ENCODE assay signal across 1 cellular context in the genomic region with DNA sequence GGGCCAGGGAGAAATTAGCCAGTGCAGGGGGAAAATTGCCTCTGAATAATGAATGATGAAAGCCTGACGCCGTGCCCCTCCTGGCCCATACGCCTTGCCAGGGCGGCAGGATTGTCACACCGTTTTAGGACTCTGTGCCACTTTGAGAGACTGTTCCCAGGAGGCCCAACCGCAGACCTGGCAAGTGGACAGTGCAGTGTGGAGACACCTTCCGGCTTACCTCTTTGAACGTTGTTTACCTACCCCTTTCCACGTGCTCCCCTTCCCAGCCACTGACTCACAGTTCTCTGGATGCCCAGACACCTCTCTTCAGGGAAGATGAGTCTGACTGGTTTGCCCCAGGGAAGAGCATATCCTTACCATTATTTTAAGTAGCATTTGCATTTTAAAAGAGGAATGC.
A peak's percentile ranks its signal among the peaks of the same experiment; 100 is the strongest.
TF ChIP-seq lines count a peak whose summit lies in the region.

No MANE protein-coding gene starts in this region.

TF ChIP-seq in HepG2, 621 proteins besides CTCF, POLR2A, EP300 and RAD21 (continued from another document and continues in another):
- no peak for TF ChIP-seq ZBTB40 (IDR thresholded peaks at IDR 0.05)
- TF ChIP-seq ZBTB40 (CRISPR knock-in tag; IDR thresholded peaks at IDR 0.05) = no peak
- no peak for TF ChIP-seq KAT7 (CRISPR knock-in tag; IDR thresholded peaks at IDR 0.05; ENCODE audit: borderline replicate concordance)
- no peak for TF ChIP-seq SMYD3 (CRISPR knock-in tag; IDR thresholded peaks at IDR 0.05)
- TF ChIP-seq MATR3 (CRISPR knock-in tag; IDR thresholded peaks at IDR 0.05) = no peak
- TF ChIP-seq ZNF354B (CRISPR knock-in tag; IDR thresholded peaks at IDR 0.05) = no peak
- peak; percentile 72; the same call in 1 of the 2 replicates for TF ChIP-seq SOX5 (CRISPR knock-in tag; IDR thresholded peaks at IDR 0.05; ENCODE audit: borderline replicate concordance)
- no peak for TF ChIP-seq ZC3H13 (CRISPR knock-in tag; IDR thresholded peaks at IDR 0.05)
- peak; percentile 36; the same call in 1 of the 2 replicates for TF ChIP-seq THRA (CRISPR knock-in tag; IDR thresholded peaks at IDR 0.05; ENCODE audit: borderline replicate concordance)
- TF ChIP-seq, protein P1, sequence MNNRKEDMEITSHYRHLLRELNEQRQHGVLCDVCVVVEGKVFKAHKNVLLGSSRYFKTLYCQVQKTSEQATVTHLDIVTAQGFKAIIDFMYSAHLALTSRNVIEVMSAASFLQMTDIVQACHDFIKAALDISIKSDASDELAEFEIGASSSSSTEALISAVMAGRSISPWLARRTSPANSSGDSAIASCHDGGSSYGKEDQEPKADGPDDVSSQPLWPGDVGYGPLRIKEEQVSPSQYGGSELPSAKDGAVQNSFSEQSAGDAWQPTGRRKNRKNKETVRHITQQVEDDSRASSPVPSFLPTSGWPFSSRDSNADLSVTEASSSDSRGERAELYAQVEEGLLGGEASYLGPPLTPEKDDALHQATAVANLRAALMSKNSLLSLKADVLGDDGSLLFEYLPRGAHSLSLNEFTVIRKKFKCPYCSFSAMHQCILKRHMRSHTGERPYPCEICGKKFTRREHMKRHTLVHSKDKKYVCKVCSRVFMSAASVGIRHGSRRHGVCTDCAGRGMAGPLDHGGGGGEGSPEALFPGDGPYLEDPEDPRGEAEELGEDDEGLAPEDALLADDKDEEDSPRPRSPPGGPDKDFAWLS (CRISPR knock-in tag; IDR thresholded peaks at IDR 0.05; ENCODE audit: borderline replicate concordance) = no peak
- TF ChIP-seq ZNF792 (CRISPR knock-in tag; IDR thresholded peaks at IDR 0.05) = peak; percentile 54; the same call in 1 of the 2 replicates
- no peak for TF ChIP-seq ATM (IDR thresholded peaks at IDR 0.05; ENCODE audit: borderline replicate concordance)
- no peak for TF ChIP-seq KDM1A (CRISPR knock-in tag; IDR thresholded peaks at IDR 0.05)
- no peak for TF ChIP-seq MYNN (CRISPR knock-in tag; IDR thresholded peaks at IDR 0.05; ENCODE audit: low read depth)
- TF ChIP-seq MIER3 (CRISPR knock-in tag; IDR thresholded peaks at IDR 0.05; ENCODE audit: borderline replicate concordance) = peak; percentile 41; the same call in 1 of the 2 replicates
- no peak for TF ChIP-seq KAT2B (IDR thresholded peaks at IDR 0.05; ENCODE audit: borderline replicate concordance, low read depth, low read length)
- peak; percentile 86 for TF ChIP-seq TBX2 (CRISPR knock-in tag; IDR thresholded peaks at IDR 0.05; ENCODE audit: borderline replicate concordance)
- TF ChIP-seq LCORL (IDR thresholded peaks at IDR 0.05) = no peak
- TF ChIP-seq LCORL (CRISPR knock-in tag; IDR thresholded peaks at IDR 0.05) = no peak
- no peak for TF ChIP-seq ZNF839 (CRISPR knock-in tag; IDR thresholded peaks at IDR 0.05; ENCODE audit: borderline replicate concordance)
- TF ChIP-seq TP53 (CRISPR knock-in tag; conservative IDR thresholded peaks at IDR 0.05) = no peak
- TF ChIP-seq, protein P2, sequence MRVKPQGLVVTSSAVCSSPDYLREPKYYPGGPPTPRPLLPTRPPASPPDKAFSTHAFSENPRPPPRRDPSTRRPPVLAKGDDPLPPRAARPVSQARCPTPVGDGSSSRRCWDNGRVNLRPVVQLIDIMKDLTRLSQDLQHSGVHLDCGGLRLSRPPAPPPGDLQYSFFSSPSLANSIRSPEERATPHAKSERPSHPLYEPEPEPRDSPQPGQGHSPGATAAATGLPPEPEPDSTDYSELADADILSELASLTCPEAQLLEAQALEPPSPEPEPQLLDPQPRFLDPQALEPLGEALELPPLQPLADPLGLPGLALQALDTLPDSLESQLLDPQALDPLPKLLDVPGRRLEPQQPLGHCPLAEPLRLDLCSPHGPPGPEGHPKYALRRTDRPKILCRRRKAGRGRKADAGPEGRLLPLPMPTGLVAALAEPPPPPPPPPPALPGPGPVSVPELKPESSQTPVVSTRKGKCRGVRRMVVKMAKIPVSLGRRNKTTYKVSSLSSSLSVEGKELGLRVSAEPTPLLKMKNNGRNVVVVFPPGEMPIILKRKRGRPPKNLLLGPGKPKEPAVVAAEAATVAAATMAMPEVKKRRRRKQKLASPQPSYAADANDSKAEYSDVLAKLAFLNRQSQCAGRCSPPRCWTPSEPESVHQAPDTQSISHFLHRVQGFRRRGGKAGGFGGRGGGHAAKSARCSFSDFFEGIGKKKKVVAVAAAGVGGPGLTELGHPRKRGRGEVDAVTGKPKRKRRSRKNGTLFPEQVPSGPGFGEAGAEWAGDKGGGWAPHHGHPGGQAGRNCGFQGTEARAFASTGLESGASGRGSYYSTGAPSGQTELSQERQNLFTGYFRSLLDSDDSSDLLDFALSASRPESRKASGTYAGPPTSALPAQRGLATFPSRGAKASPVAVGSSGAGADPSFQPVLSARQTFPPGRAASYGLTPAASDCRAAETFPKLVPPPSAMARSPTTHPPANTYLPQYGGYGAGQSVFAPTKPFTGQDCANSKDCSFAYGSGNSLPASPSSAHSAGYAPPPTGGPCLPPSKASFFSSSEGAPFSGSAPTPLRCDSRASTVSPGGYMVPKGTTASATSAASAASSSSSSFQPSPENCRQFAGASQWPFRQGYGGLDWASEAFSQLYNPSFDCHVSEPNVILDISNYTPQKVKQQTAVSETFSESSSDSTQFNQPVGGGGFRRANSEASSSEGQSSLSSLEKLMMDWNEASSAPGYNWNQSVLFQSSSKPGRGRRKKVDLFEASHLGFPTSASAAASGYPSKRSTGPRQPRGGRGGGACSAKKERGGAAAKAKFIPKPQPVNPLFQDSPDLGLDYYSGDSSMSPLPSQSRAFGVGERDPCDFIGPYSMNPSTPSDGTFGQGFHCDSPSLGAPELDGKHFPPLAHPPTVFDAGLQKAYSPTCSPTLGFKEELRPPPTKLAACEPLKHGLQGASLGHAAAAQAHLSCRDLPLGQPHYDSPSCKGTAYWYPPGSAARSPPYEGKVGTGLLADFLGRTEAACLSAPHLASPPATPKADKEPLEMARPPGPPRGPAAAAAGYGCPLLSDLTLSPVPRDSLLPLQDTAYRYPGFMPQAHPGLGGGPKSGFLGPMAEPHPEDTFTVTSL (CRISPR knock-in tag; IDR thresholded peaks at IDR 0.05; ENCODE audit: borderline replicate concordance) = peak; percentile 72; the same call in 1 of the 2 replicates
- no peak for TF ChIP-seq NFKBIZ (CRISPR knock-in tag; IDR thresholded peaks at IDR 0.05)
- 0 out of 2 replicates have a peak, but pooled peaks have one; percentile 21 for TF ChIP-seq ZBTB25 (CRISPR knock-in tag; IDR thresholded peaks at IDR 0.05)
- TF ChIP-seq, protein P3, sequence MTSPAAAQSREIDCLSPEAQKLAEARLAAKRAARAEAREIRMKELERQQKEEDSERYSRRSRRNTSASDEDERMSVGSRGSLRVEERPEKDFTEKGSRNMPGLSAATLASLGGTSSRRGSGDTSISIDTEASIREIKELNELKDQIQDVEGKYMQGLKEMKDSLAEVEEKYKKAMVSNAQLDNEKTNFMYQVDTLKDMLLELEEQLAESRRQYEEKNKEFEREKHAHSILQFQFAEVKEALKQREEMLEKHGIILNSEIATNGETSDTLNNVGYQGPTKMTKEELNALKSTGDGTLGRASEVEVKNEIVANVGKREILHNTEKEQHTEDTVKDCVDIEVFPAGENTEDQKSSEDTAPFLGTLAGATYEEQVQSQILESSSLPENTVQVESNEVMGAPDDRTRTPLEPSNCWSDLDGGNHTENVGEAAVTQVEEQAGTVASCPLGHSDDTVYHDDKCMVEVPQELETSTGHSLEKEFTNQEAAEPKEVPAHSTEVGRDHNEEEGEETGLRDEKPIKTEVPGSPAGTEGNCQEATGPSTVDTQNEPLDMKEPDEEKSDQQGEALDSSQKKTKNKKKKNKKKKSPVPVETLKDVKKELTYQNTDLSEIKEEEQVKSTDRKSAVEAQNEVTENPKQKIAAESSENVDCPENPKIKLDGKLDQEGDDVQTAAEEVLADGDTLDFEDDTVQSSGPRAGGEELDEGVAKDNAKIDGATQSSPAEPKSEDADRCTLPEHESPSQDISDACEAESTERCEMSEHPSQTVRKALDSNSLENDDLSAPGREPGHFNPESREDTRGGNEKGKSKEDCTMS (CRISPR knock-in tag; conservative IDR thresholded peaks at IDR 0.05) = no peak
- TF ChIP-seq, protein P4, sequence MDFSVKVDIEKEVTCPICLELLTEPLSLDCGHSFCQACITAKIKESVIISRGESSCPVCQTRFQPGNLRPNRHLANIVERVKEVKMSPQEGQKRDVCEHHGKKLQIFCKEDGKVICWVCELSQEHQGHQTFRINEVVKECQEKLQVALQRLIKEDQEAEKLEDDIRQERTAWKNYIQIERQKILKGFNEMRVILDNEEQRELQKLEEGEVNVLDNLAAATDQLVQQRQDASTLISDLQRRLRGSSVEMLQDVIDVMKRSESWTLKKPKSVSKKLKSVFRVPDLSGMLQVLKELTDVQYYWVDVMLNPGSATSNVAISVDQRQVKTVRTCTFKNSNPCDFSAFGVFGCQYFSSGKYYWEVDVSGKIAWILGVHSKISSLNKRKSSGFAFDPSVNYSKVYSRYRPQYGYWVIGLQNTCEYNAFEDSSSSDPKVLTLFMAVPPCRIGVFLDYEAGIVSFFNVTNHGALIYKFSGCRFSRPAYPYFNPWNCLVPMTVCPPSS (IDR thresholded peaks at IDR 0.05) = no peak
